In genomic region chr14:30691751-30692398, GRCh38 we compare ENCODE assay signal across 22 cellular contexts.
DNase-seq lines count a peak whose midpoint lies in the region; ATAC-seq, FAIRE-seq and TF ChIP-seq lines count a peak whose summit lies in the region.
"Had no signal": no experiment of that assay in that cellular context is flagged by ENCODE, and none has a peak within 500 bp of the region (broad histone marks: within the 10 kb centered on the region; RNA-seq: fewer than 3 reads in every experiment).

No MANE protein-coding gene starts in this region.

- peak overlapping the region; percentile 88 for H3K27ac Mint-ChIP-seq in CD8-positive, alpha-beta T cell
- H3K27ac Mint-ChIP-seq in T-helper 17 cell (peak overlapping the region; percentile 53), memory B cell (peak overlapping the region; percentile 1)
- peak overlapping the region in 4 of 9 donors; percentile 29 to 88 (median 78) for H3K27ac Mint-ChIP-seq in naive thymus-derived CD4-positive, alpha-beta T cell
- H3K27ac Mint-ChIP-seq: activated T-helper 1 cell treated with anti-CD3 and anti-CD28 coated beads, Interleukin-12 subunit alpha, Interleukin-12 subunit beta, Interleukin-2, Interleukin-4 antibody, amounts not matched to agents 30 ng/mL and 10 ng/mL and 1 ng/mL, durations not matched to agents 14 hours and 24 hours and 36 hours had no signal

- no peak overlapping the region for H3K4me3 Mint-ChIP-seq in CD8-positive, alpha-beta T cell
- H3K4me3 Mint-ChIP-seq in T-helper 17 cell (no peak overlapping the region), memory B cell (no peak overlapping the region)
- no peak overlapping the region for H3K4me3 Mint-ChIP-seq in naive thymus-derived CD4-positive, alpha-beta T cell

- WGBS in A549 (ENCODE audit: missing lambda C conversion rate), result 90% methylated on average over 5 of the region's 5 CpGs

- POLR2A ChIA-PET in A549 (lab: Yijun Ruan, JAX), result no interaction called here
- POLR2A ChIA-PET in CD8-positive, alpha-beta T cell (lab: Charles Lee), result no interaction called here
- POLR2A ChIA-PET in naive thymus-derived CD4-positive, alpha-beta T cell (lab: Charles Lee), result interaction anchor here (0.9 kb wide), 1 partner anchor 10 kb away, joined by 4 read pairs; no protein-coding TSS in a partner anchor

- TF ChIP-seq CTCF in A549 (IDR thresholded peaks at IDR 0.05), result no peak
- TF ChIP-seq CTCF in CD8-positive, alpha-beta T cell (IDR thresholded peaks at IDR 0.05), result no peak

- H3K4me1 ChIP-seq in A549, result peaks cover 12% of the 10 kb centered on the region; the same call in 2 of the 3 replicates
- H3K4me1 ChIP-seq in CD8-positive, alpha-beta T cell (ENCODE audit: insufficient read depth, low read length), result peaks cover 8% of the 10 kb centered on the region
- no peaks in the 10 kb centered on the region for H3K4me1 ChIP-seq in naive thymus-derived CD4-positive, alpha-beta T cell (ENCODE audit: control insufficient read depth in 2 of 2, insufficient read depth in 2 of 2, low read length in 2 of 2)
- H3K4me1 ChIP-seq: gastrocnemius medialis, sigmoid colon had no signal

- no peaks in the 10 kb centered on the region for H3K27me3 ChIP-seq in CD8-positive, alpha-beta T cell (ENCODE audit: insufficient read depth, low read length)
- no peaks in the 10 kb centered on the region for H3K27me3 ChIP-seq in naive thymus-derived CD4-positive, alpha-beta T cell (ENCODE audit: control insufficient read depth in 2 of 2, insufficient read depth in 2 of 2, low read length in 2 of 2)
- H3K27me3 ChIP-seq: body of pancreas, esophagus muscularis mucosa, gastrocnemius medialis, sigmoid colon, upper lobe of right lung had no signal

- H3K36me3 Mint-ChIP-seq in CD8-positive, alpha-beta T cell, result peaks cover 24% of the 10 kb centered on the region
- H3K36me3 Mint-ChIP-seq in T-helper 17 cell (ENCODE audit: low read depth), result peaks cover 6% of the 10 kb centered on the region
- peaks cover 12% of the 10 kb centered on the region for H3K36me3 Mint-ChIP-seq in memory B cell
- peaks cover 2 to 22% (median 10%) of the 10 kb centered on the region in 5 donors for H3K36me3 Mint-ChIP-seq in naive thymus-derived CD4-positive, alpha-beta T cell

- peaks cover 11% of the 10 kb centered on the region for H3K4me1 Mint-ChIP-seq in CD8-positive, alpha-beta T cell (ENCODE audit: low read depth)
- peaks cover 6% of the 10 kb centered on the region for H3K4me1 Mint-ChIP-seq in T-helper 17 cell
- peaks cover 5% of the 10 kb centered on the region for H3K4me1 Mint-ChIP-seq in memory B cell
- peaks cover 0 to 10% (median 4%) of the 10 kb centered on the region in 7 donors for H3K4me1 Mint-ChIP-seq in naive thymus-derived CD4-positive, alpha-beta T cell

- intact Hi-C loops in CD8-positive, alpha-beta T cell (cut with DNase I, micrococcal nuclease), result loop anchor here (5.0 kb wide), 3 partner anchors 35 to 335 kb away; partner anchors contain the start of genes AP4S1 (in 1 of the 2), SCFD1 (in 1 of the 2) and STRN3 (in 1 of the 2)
- intact Hi-C loops in naive thymus-derived CD4-positive, alpha-beta T cell (cut with micrococcal nuclease), result no loop called here
- intact Hi-C loops in cardiac septum (cut with DNase I), result no loop called here

- TF ChIP-seq EP300 in A549 (IDR thresholded peaks at IDR 0.05), result no peak

- ATAC-seq in A549 (no peak), T-helper 17 cell (no peak), memory B cell (ENCODE audit: low read depth) (no peak)
- ATAC-seq in CD8-positive, alpha-beta T cell, result no peak
- no peak for ATAC-seq in naive thymus-derived CD4-positive, alpha-beta T cell
- ATAC-seq: body of pancreas, gastrocnemius medialis, upper lobe of right lung had no signal

- peak overlapping the region; percentile 57 for H3K4me2 ChIP-seq in A549
- H3K4me2 ChIP-seq: KMS-11 had no signal

- no peak for DNase-seq in A549 (ENCODE audit: low read depth in 1 of 2, low spot score in 1 of 2)
- DNase-seq in CD8-positive, alpha-beta T cell, result no peak
- no peak for DNase-seq in T-helper 17 cell
- no peak for DNase-seq in memory B cell (ENCODE audit: low spot score in 2 of 2)
- DNase-seq in NCI-H510A treated with DMSO at 0.1 percent for 48 hours (lab: John Stamatoyannopoulos, UW), result no peak
- DNase-seq in naive thymus-derived CD4-positive, alpha-beta T cell, result no peak
- DNase-seq in cardiac septum (ENCODE audit: low spot score), result no peak
- DNase-seq: body of pancreas; DMS 273 treated with DMSO at 0.1 percent for 48 hours; effector memory CD4-positive, alpha-beta T cell; gastrocnemius medialis; NCI-H2171; NCI-H69; OCI-M1; posterior cingulate gyrus; Right ventricle myocardium superior; sigmoid colon; stimulated activated CD8-positive, alpha-beta memory T cell treated with anti-CD3 and anti-CD28 coated beads, Interleukin-4, amount 100 ng/mL, for 48 hours; upper lobe of right lung had no signal

- CTCF ChIA-PET in A549 (lab: Yijun Ruan, JAX), result interaction anchor here (0.9 kb wide), 1 partner anchor 14 kb away, joined by 3 read pairs; no protein-coding TSS in a partner anchor
- CTCF ChIA-PET in CD8-positive, alpha-beta T cell (lab: Charles Lee), result no interaction called here
- CTCF ChIA-PET in naive thymus-derived CD4-positive, alpha-beta T cell (lab: Charles Lee), result no interaction called here

- H3K9me3 ChIP-seq in A549 (no peaks in the 10 kb centered on the region), T-helper 17 cell (ENCODE audit: control insufficient read depth, low read length, poor library complexity, severe bottlenecking) (no peaks in the 10 kb centered on the region)
- no peaks in the 10 kb centered on the region for H3K9me3 ChIP-seq in CD8-positive, alpha-beta T cell (ENCODE audit: low read length)
- H3K9me3 ChIP-seq in naive thymus-derived CD4-positive, alpha-beta T cell (ENCODE audit: control insufficient read depth in 2 of 3, low read length in 3 of 3), result no peaks in the 10 kb centered on the region
- H3K9me3 ChIP-seq: body of pancreas, esophagus muscularis mucosa, gastrocnemius medialis, sigmoid colon, upper lobe of right lung had no signal

- H3K9me3 Mint-ChIP-seq in CD8-positive, alpha-beta T cell, result no peaks in the 10 kb centered on the region
- no peaks in the 10 kb centered on the region for H3K9me3 Mint-ChIP-seq in memory B cell
- no peaks in the 10 kb centered on the region for H3K9me3 Mint-ChIP-seq in naive thymus-derived CD4-positive, alpha-beta T cell
- H3K9me3 Mint-ChIP-seq: activated T-helper 1 cell treated with anti-CD3 and anti-CD28 coated beads, Interleukin-12 subunit alpha, Interleukin-12 subunit beta, Interleukin-2, Interleukin-4 antibody, amounts not matched to agents 30 ng/mL and 10 ng/mL and 1 ng/mL, durations not matched to agents 14 hours and 24 hours and 36 hours had no signal

- peaks cover 4% of the 10 kb centered on the region for H3K36me3 ChIP-seq in CD8-positive, alpha-beta T cell (ENCODE audit: insufficient read depth, low read length)
- peaks cover 0 to 10% (median 4%) of the 10 kb centered on the region in 3 experiments for H3K36me3 ChIP-seq in naive thymus-derived CD4-positive, alpha-beta T cell (ENCODE audit: control insufficient read depth in 2 of 3, insufficient read depth in 3 of 3, low read length in 3 of 3)

- no peak overlapping the region; a peak in 1 of 6 replicates for H3K27ac ChIP-seq in A549
- H3K27ac ChIP-seq in CD8-positive, alpha-beta T cell (ENCODE audit: low read depth, low read length), result no peak overlapping the region
- no peak overlapping the region for H3K27ac ChIP-seq in naive thymus-derived CD4-positive, alpha-beta T cell (ENCODE audit: low read depth, low read length)
- H3K27ac ChIP-seq: gastrocnemius medialis, KMS-11, sigmoid colon had no signal

- TF ChIP-seq RAD21 in A549 (conservative IDR thresholded peaks at IDR 0.05 in 1 of 2, IDR thresholded peaks at IDR 0.05 in 1 of 2), result no peak

- no peak for FAIRE-seq in A549 (lab: Jason Lieb, UNC)

- no peaks in the 10 kb centered on the region for H3K27me3 Mint-ChIP-seq in CD8-positive, alpha-beta T cell (ENCODE audit: low read depth)
- no peaks in the 10 kb centered on the region for H3K27me3 Mint-ChIP-seq in T-helper 17 cell
- no peaks in the 10 kb centered on the region for H3K27me3 Mint-ChIP-seq in memory B cell
- H3K27me3 Mint-ChIP-seq in naive thymus-derived CD4-positive, alpha-beta T cell, result no peaks in the 10 kb centered on the region

- TF ChIP-seq POLR2A in A549 (IDR thresholded peaks at IDR 0.05; ENCODE audit: low read length), result no peak

- peak overlapping the region; percentile 38; the same call in 1 of the 3 replicates for H3K4me3 ChIP-seq in A549
- no peak overlapping the region for H3K4me3 ChIP-seq in CD8-positive, alpha-beta T cell (ENCODE audit: low read depth, low read length)
- no peak overlapping the region for H3K4me3 ChIP-seq in naive thymus-derived CD4-positive, alpha-beta T cell (ENCODE audit: low read length)
- H3K4me3 ChIP-seq: body of pancreas, gastrocnemius medialis, sigmoid colon, upper lobe of right lung had no signal

TF ChIP-seq in A549, 52 proteins besides CTCF, POLR2A, EP300 and RAD21:
- TF ChIP-seq PBX3 (IDR thresholded peaks at IDR 0.05) (no peak), ZC3H11A (IDR thresholded peaks at IDR 0.05) (peak; percentile 73), MYC (IDR thresholded peaks at IDR 0.05; ENCODE audit: borderline replicate concordance, low read length) (no peak)

Comparison
In these comparisons a context has a peak if more than half of its experiments do, and no peak if none do; other contexts are left out.
1. intact Hi-C loops: an anchor here in CD8-positive, alpha-beta T cell (5.0 kb wide); none called in naive thymus-derived CD4-positive, alpha-beta T cell and cardiac septum.